In the genomic region with DNA sequence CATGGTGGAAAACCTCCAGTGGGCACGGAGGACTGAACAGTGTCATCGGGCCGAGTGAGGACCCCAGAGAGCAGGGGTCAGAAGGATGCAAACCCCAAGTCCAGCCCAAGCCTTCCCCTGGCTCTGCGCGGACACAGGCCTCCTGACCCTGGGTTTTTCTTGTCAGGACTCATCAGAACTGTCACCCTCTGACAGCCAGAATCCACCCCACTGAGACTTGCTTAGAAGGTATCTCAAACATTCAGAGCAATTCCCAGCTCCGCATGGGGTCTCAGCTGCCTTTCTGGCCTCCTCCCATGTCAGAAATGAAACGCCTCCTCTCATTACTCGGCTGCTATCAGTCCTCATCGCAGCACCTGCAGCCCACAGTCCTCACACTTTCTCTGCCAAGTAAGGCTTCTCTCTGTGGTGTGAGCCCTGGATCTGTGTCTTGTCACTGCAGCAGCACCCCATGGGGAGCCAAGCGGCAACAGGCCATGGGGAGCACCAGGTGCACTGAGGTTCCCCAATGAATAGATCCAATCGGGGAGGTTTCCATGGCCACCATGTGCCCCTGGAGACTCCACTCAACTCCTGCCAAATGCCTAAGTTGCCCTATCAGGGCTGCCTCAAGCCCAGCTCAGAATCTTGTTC, we compare ENCODE assay signal across 21 cellular contexts.
DNase-seq lines count a peak whose midpoint lies in the region; TF ChIP-seq lines count a peak whose summit lies in the region.
"Had no signal": no experiment of that assay in that cellular context is flagged by ENCODE, and none has a peak within 500 bp of the region (broad histone marks: within the 10 kb centered on the region; RNA-seq: fewer than 3 reads in every experiment).

No MANE protein-coding gene starts in this region.

- no peak overlapping the region for H3K27ac Mint-ChIP-seq in endothelial cell (ENCODE audit: unreplicated experiment)
- H3K27ac Mint-ChIP-seq: activated CD4-positive, alpha-beta T cell treated with anti-CD3 and anti-CD28 coated beads, Interleukin-2, amount 10 ng/mL, durations not matched to agents 7 days and 5 days; activated naive CD4-positive, alpha-beta T cell treated with anti-CD3 and anti-CD28 coated beads, Interleukin-2, amount 50 U/mL, for 24 hours; activated T-helper 1 cell treated with anti-CD3 and anti-CD28 coated beads, Interleukin-12 subunit alpha, Interleukin-12 subunit beta, Interleukin-2, Interleukin-4 antibody, amounts not matched to agents 30 ng/mL and 10 ng/mL and 1 ng/mL, durations not matched to agents 14 hours and 24 hours and 36 hours; CD4-positive, alpha-beta T cell; stimulated activated effector memory CD8-positive, alpha-beta T cell treated with anti-CD3 and anti-CD28 coated beads, Interleukin-12 subunit alpha, Interleukin-12 subunit beta, amount 100 ng/mL, for 72 hours had no signal

- peaks cover 3% of the 10 kb centered on the region for H3K36me3 Mint-ChIP-seq in endothelial cell (ENCODE audit: low read depth, unreplicated experiment)
- H3K36me3 Mint-ChIP-seq: activated naive CD4-positive, alpha-beta T cell treated with anti-CD3 and anti-CD28 coated beads, Interleukin-2, amount 50 U/mL, for 24 hours; stimulated activated effector memory CD8-positive, alpha-beta T cell treated with anti-CD3 and anti-CD28 coated beads, Interleukin-12 subunit alpha, Interleukin-12 subunit beta, amount 100 ng/mL, for 72 hours had no signal

- in situ Hi-C loops in G401 (cut with HindIII; ENCODE audit: low sequenced_read_pairs), result no loop called here

- no peaks in the 10 kb centered on the region for H3K9me3 Mint-ChIP-seq in endothelial cell (ENCODE audit: unreplicated experiment)
- H3K9me3 Mint-ChIP-seq: activated CD4-positive, alpha-beta T cell treated with anti-CD3 and anti-CD28 coated beads, Interleukin-2, amount 10 ng/mL, durations not matched to agents 7 days and 5 days; activated naive CD4-positive, alpha-beta T cell treated with anti-CD3 and anti-CD28 coated beads, Interleukin-2, amount 50 U/mL, for 24 hours; activated T-helper 1 cell treated with anti-CD3 and anti-CD28 coated beads, Interleukin-12 subunit alpha, Interleukin-12 subunit beta, Interleukin-2, Interleukin-4 antibody, amounts not matched to agents 30 ng/mL and 10 ng/mL and 1 ng/mL, durations not matched to agents 14 hours and 24 hours and 36 hours; CD4-positive, alpha-beta T cell; stimulated activated effector memory CD8-positive, alpha-beta T cell treated with anti-CD3 and anti-CD28 coated beads, Interleukin-12 subunit alpha, Interleukin-12 subunit beta, amount 100 ng/mL, for 72 hours had no signal

- no peak overlapping the region for H3K4me3 Mint-ChIP-seq in endothelial cell (ENCODE audit: unreplicated experiment)
- H3K4me3 Mint-ChIP-seq: activated CD4-positive, alpha-beta T cell treated with anti-CD3 and anti-CD28 coated beads, Interleukin-2, amount 10 ng/mL, durations not matched to agents 7 days and 5 days; activated naive CD4-positive, alpha-beta T cell treated with anti-CD3 and anti-CD28 coated beads, Interleukin-2, amount 50 U/mL, for 24 hours; activated T-helper 1 cell treated with anti-CD3 and anti-CD28 coated beads, Interleukin-12 subunit alpha, Interleukin-12 subunit beta, Interleukin-2, Interleukin-4 antibody, amounts not matched to agents 30 ng/mL and 10 ng/mL and 1 ng/mL, durations not matched to agents 14 hours and 24 hours and 36 hours; CD4-positive, alpha-beta T cell; stimulated activated effector memory CD8-positive, alpha-beta T cell treated with anti-CD3 and anti-CD28 coated beads, Interleukin-12 subunit alpha, Interleukin-12 subunit beta, amount 100 ng/mL, for 72 hours had no signal

- DNase-seq in G401 (ENCODE audit: low spot score), result peak; percentile 73
- peak; percentile 15 to 90 (median 66) for DNase-seq in NCI-H1417 (lab: John Stamatoyannopoulos, UW)
- peak; percentile 70 for DNase-seq in NCI-H69 (lab: John Stamatoyannopoulos, UW)
- DNase-seq in iPS-NIHi11 (ENCODE audit: low spot score), result peak; percentile 45
- no peak for DNase-seq in activated gamma-delta T cell treated with Interleukin-2 at 50 U/mL for 16 hours
- no peak for DNase-seq in endothelial cell (ENCODE audit: low spot score)
- DNase-seq in T-helper 1 cell, result no peak
- DNase-seq: activated CD4-positive, alpha-beta T cell treated with anti-CD3 and anti-CD28 coated beads, Interleukin-2, amount 10 ng/mL, durations not matched to agents 7 days and 5 days; aorta; CD4-positive, alpha-beta T cell; effector CD8-positive, alpha-beta T cell; hippocampal formation; islet precursor cell; lower lobe of right lung; NCI-H226; NK-92 treated with Interleukin-12 subunit alpha and Interleukin-12 subunit beta, amount 100 ng/mL, for 24 hours; stimulated activated CD4-positive, alpha-beta T cell treated with anti-CD3 and anti-CD28 coated beads, Interleukin-1b, Interleukin-23, amount 100 ng/mL, for 48 hours; T-helper 2 cell had no signal

- no peaks in the 10 kb centered on the region for H3K4me1 Mint-ChIP-seq in endothelial cell (ENCODE audit: unreplicated experiment)
- H3K4me1 Mint-ChIP-seq: activated CD4-positive, alpha-beta T cell treated with anti-CD3 and anti-CD28 coated beads, Interleukin-2, amount 10 ng/mL, durations not matched to agents 7 days and 5 days; activated naive CD4-positive, alpha-beta T cell treated with anti-CD3 and anti-CD28 coated beads, Interleukin-2, amount 50 U/mL, for 24 hours; stimulated activated effector memory CD8-positive, alpha-beta T cell treated with anti-CD3 and anti-CD28 coated beads, Interleukin-12 subunit alpha, Interleukin-12 subunit beta, amount 100 ng/mL, for 72 hours had no signal

- peaks cover 5% of the 10 kb centered on the region for H3K27me3 Mint-ChIP-seq in endothelial cell (ENCODE audit: unreplicated experiment)
- H3K27me3 Mint-ChIP-seq: activated CD4-positive, alpha-beta T cell treated with anti-CD3 and anti-CD28 coated beads, Interleukin-2, amount 10 ng/mL, durations not matched to agents 7 days and 5 days had no signal

- no peak for TF ChIP-seq CTCF in endothelial cell (IDR thresholded peaks at IDR 0.05; ENCODE audit: unreplicated experiment)

Comparison
In these comparisons a context has a peak if more than half of its experiments do, and no peak if none do; other contexts are left out.
1. DNase-seq: peak in G401 (single experiment), NCI-H1417 (3 of 3), NCI-H69 (single experiment) and iPS-NIHi11 (single experiment); none in activated gamma-delta T cell treated with Interleukin-2 at 50 U/mL for 16 hours (single experiment), endothelial cell (single experiment) and T-helper 1 cell (0 of 5).